ENCODE assay signal across 1 cellular context in the genomic region with DNA sequence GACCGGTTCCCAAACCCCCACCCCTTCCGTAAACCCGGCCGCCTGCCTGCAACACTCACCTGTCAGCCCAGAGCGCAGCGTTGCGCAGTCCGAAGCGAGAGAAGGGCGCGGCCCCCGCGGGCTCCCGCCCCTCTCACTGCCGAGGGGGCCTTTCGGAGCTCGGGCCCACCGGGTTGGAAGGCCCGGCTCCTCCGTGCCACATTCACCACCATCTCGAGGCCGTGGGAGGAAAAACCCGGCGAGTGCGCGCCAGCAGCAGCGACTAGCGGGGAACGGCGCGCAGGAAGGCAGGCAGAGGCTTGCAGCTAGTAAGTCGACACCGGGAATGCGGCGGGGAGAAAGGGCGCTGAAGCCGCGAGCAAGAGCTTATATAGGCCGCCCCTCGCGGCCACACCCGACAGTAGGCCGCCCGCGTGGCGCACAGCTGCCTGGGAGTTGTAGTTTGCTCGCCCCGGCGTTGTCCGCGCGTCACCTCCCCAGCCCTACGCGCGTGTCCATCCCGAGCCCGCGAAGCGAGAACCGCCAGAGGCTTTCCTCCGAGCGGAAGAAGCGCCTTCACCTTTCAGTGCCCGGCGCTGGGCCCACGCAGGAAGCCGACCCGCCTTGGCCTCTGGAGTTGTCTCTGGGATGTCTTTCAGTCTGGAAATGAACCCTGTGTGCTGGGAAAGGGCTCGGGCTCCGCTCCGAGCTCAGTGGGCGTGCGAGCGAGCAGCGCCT.
TF ChIP-seq lines count a peak whose summit lies in the region.

No MANE protein-coding gene starts in this region.

TF ChIP-seq in HepG2, 621 proteins besides CTCF, POLR2A, EP300 and RAD21 (continued from another document):
- TF ChIP-seq, protein P1, sequence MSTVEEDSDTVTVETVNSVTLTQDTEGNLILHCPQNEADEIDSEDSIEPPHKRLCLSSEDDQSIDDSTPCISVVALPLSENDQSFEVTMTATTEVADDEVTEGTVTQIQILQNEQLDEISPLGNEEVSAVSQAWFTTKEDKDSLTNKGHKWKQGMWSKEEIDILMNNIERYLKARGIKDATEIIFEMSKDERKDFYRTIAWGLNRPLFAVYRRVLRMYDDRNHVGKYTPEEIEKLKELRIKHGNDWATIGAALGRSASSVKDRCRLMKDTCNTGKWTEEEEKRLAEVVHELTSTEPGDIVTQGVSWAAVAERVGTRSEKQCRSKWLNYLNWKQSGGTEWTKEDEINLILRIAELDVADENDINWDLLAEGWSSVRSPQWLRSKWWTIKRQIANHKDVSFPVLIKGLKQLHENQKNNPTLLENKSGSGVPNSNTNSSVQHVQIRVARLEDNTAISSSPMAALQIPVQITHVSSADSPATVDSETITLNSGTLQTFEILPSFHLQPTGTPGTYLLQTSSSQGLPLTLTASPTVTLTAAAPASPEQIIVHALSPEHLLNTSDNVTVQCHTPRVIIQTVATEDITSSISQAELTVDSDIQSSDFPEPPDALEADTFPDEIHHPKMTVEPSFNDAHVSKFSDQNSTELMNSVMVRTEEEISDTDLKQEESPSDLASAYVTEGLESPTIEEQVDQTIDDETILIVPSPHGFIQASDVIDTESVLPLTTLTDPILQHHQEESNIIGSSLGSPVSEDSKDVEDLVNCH (CRISPR knock-in tag; IDR thresholded peaks at IDR 0.05): no peak
- TF ChIP-seq, protein P2, sequence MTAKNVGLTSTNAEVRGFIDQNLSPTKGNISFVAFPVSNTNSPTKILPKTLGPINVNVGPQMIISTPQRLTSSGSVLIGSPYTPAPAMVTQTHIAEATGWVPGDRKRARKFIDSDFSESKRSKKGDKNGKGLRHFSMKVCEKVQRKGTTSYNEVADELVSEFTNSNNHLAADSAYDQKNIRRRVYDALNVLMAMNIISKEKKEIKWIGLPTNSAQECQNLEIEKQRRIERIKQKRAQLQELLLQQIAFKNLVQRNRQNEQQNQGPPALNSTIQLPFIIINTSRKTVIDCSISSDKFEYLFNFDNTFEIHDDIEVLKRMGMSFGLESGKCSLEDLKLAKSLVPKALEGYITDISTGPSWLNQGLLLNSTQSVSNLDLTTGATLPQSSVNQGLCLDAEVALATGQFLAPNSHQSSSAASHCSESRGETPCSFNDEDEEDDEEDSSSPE (CRISPR knock-in tag; IDR thresholded peaks at IDR 0.05): peak; percentile 95
- TF ChIP-seq ZNF121 (CRISPR knock-in tag; IDR thresholded peaks at IDR 0.05): peak; percentile 67
- TF ChIP-seq NFKB2 (CRISPR knock-in tag; IDR thresholded peaks at IDR 0.05; ENCODE audit: borderline replicate concordance): peak; percentile 83; the same call in 1 of the 2 replicates
- TF ChIP-seq LCORL (IDR thresholded peaks at IDR 0.05): no peak
- TF ChIP-seq LCORL (CRISPR knock-in tag; IDR thresholded peaks at IDR 0.05): peak; percentile 29; the same call in 1 of the 2 replicates
- TF ChIP-seq, protein P3, sequence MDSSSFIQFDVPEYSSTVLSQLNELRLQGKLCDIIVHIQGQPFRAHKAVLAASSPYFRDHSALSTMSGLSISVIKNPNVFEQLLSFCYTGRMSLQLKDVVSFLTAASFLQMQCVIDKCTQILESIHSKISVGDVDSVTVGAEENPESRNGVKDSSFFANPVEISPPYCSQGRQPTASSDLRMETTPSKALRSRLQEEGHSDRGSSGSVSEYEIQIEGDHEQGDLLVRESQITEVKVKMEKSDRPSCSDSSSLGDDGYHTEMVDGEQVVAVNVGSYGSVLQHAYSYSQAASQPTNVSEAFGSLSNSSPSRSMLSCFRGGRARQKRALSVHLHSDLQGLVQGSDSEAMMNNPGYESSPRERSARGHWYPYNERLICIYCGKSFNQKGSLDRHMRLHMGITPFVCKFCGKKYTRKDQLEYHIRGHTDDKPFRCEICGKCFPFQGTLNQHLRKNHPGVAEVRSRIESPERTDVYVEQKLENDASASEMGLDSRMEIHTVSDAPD (CRISPR knock-in tag; IDR thresholded peaks at IDR 0.05): peak; percentile 84; the same call in 1 of the 2 replicates
- TF ChIP-seq ZNF12 (CRISPR knock-in tag; IDR thresholded peaks at IDR 0.05): no peak; the same call in 1 of the 2 replicates
